In the genomic region with DNA sequence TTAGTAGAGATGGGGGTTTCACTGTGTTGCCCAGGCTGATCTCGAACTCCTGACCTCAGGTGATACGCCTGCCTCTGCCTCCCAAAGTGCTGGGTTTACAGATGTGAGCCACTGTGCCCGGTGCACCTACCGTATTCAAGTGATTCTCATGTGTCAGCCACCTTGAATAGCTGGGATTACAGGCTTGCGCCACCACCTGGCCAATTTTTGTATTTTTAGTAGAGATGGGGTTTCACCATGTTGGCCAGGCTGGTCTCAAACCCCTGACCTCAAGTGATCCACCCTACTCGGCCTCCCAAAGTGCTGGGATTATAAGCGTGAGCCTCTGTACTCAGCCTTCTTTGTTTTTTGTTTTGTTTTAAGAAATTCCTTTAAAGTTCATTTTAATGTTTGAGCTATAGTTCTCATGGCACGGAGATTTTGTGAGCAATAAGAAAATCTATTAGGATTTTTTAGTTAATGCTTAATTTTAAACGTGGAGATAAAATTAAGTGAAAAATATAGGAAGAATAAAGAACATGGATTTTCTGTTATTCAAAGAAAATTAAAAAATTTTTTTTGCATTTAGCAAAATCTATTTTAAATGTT, we compare ENCODE assay signal across 9 cellular contexts.
A peak's percentile ranks its signal among the peaks of the same experiment; 100 is the strongest.
DNase-seq lines count a peak whose midpoint lies in the region; ATAC-seq, FAIRE-seq and TF ChIP-seq lines count a peak whose summit lies in the region.
"Had no signal": no experiment of that assay in that cellular context is flagged by ENCODE, and none has a peak within 500 bp of the region (broad histone marks: within the 10 kb centered on the region; RNA-seq: fewer than 3 reads in every experiment).

No MANE protein-coding gene starts in this region.

- H3K4me1 Mint-ChIP-seq in activated CD8-positive, alpha-beta T cell treated with anti-CD3 and anti-CD28 coated beads, Interleukin-2, amount 10 ng/mL, durations not matched to agents 7 days and 5 days (ENCODE audit: low read depth) = peaks cover 15% of the 10 kb centered on the region

- no peak overlapping the region for H2AFZ ChIP-seq in smooth muscle cell (ENCODE audit: low read depth)

- peak; percentile 76 for FAIRE-seq in GM18507 (lab: Jason Lieb, UNC)

- TF ChIP-seq CTCF in LNCaP clone FGC (IDR thresholded peaks at IDR 0.05; ENCODE audit: control insufficient read depth, extremely low read depth, insufficient read depth) (peak; percentile 28; the same call in 1 of the 2 replicates), fibroblast of villous mesenchyme (IDR thresholded peaks at IDR 0.05; ENCODE audit: insufficient read depth, low read depth, low read length) (peak; percentile 54), smooth muscle cell (IDR thresholded peaks at IDR 0.05; ENCODE audit: borderline replicate concordance, insufficient read depth, poor library complexity, severe bottlenecking) (peak; percentile 49)

- WGBS in smooth muscle cell (ENCODE audit: low lambda C conversion rate) = 70% methylated on average over 9 of the region's 9 CpGs

- H3K36me3 Mint-ChIP-seq in activated CD8-positive, alpha-beta T cell treated with anti-CD3 and anti-CD28 coated beads, Interleukin-2, amount 10 ng/mL, durations not matched to agents 7 days and 5 days (ENCODE audit: low read depth) = no peaks in the 10 kb centered on the region

- H3K9me3 Mint-ChIP-seq in activated CD8-positive, alpha-beta T cell treated with anti-CD3 and anti-CD28 coated beads, Interleukin-2, amount 10 ng/mL, durations not matched to agents 7 days and 5 days (ENCODE audit: insufficient read depth) = no peaks in the 10 kb centered on the region

- H3K27me3 Mint-ChIP-seq in activated CD8-positive, alpha-beta T cell treated with anti-CD3 and anti-CD28 coated beads, Interleukin-2, amount 10 ng/mL, durations not matched to agents 7 days and 5 days (ENCODE audit: low read depth) = no peaks in the 10 kb centered on the region

- no peak overlapping the region for H3K9ac ChIP-seq in smooth muscle cell (ENCODE audit: low read depth)

- H3K27ac ChIP-seq in smooth muscle cell (ENCODE audit: low read depth) = no peak overlapping the region

- peak; percentile 63 for ATAC-seq in activated CD8-positive, alpha-beta T cell treated with anti-CD3 and anti-CD28 coated beads, Interleukin-2, amount 10 ng/mL, durations not matched to agents 7 days and 5 days

- H3F3A ChIP-seq in smooth muscle cell (ENCODE audit: low read depth) = no peaks in the 10 kb centered on the region

- H3K4me1 ChIP-seq in smooth muscle cell (ENCODE audit: low read depth) = no peaks in the 10 kb centered on the region

- no peaks in the 10 kb centered on the region for H3K27me3 ChIP-seq in smooth muscle cell (ENCODE audit: low read depth)

- no peaks in the 10 kb centered on the region for H4K20me1 ChIP-seq in smooth muscle cell (ENCODE audit: low read depth)

- DNase-seq in ACHN (peak; percentile 54), GM18507 (ENCODE audit: extremely low spot score, insufficient read length, low read depth) (no peak), LNCaP clone FGC (ENCODE audit: low read depth) (peak; percentile 15), fibroblast of villous mesenchyme (ENCODE audit: low read depth) (peak; percentile 50), smooth muscle cell (lab: John Stamatoyannopoulos, UW; ENCODE audit: unreplicated experiment) (no peak), HuH-7.5 (ENCODE audit: low spot score) (no peak), NCI-H226 (no peak)
- peak; percentile 61 for DNase-seq in activated CD8-positive, alpha-beta T cell treated with anti-CD3 and anti-CD28 coated beads, Interleukin-2, amount 10 ng/mL, durations not matched to agents 7 days and 5 days

- no peak overlapping the region for H3K27ac Mint-ChIP-seq in activated CD8-positive, alpha-beta T cell treated with anti-CD3 and anti-CD28 coated beads, Interleukin-2, amount 10 ng/mL, durations not matched to agents 7 days and 5 days

- CTCF ChIA-PET in activated CD8-positive, alpha-beta T cell treated with anti-CD3 and anti-CD28 coated beads, Interleukin-2, amount 10 ng/mL, durations not matched to agents 7 days and 5 days (lab: Charles Lee) = interaction anchor here (0.6 to 5.0 kb wide), 23 partner anchors 9 to 373 kb away, joined by 3 to 79 read pairs (median 5); a partner anchor contains a TSS

- no peaks in the 10 kb centered on the region for H3K79me2 ChIP-seq in smooth muscle cell (ENCODE audit: low read depth)

- in situ Hi-C loops in ACHN (cut with HindIII; ENCODE audit: low pct_ligation_motif_present, low pct_unique_long_range_greater_than_20kb, low sequenced_read_pairs) = no loop called here

- no peaks in the 10 kb centered on the region for H3K36me3 ChIP-seq in smooth muscle cell (ENCODE audit: low read depth)

- POLR2A ChIA-PET in activated CD8-positive, alpha-beta T cell treated with anti-CD3 and anti-CD28 coated beads, Interleukin-2, amount 10 ng/mL, durations not matched to agents 7 days and 5 days (lab: Charles Lee) = interaction anchor here (2.0 kb wide), 1 partner anchor 243 kb away, joined by 6 read pairs; a partner anchor contains a TSS

- no peak overlapping the region for H3K4me3 ChIP-seq in LNCaP clone FGC (ENCODE audit: low read depth, low read length)
- H3K4me3 ChIP-seq in fibroblast of villous mesenchyme (ENCODE audit: low read depth, low read length) = no peak overlapping the region
- H3K4me3 ChIP-seq in smooth muscle cell = no peak overlapping the region
- H3K4me3 ChIP-seq: HAP-1 had no signal

- H3K4me3 Mint-ChIP-seq in activated CD8-positive, alpha-beta T cell treated with anti-CD3 and anti-CD28 coated beads, Interleukin-2, amount 10 ng/mL, durations not matched to agents 7 days and 5 days = no peak overlapping the region

- H3K4me2 ChIP-seq in smooth muscle cell = no peak overlapping the region

- H3K9me3 ChIP-seq in smooth muscle cell (replicated peaks; ENCODE audit: low read depth) = no peaks in the 10 kb centered on the region

Comparison
In these comparisons a context has a peak if more than half of its experiments do, and no peak if none do; other contexts are left out.
1. DNase-seq: peak in ACHN (single experiment), LNCaP clone FGC (single experiment), activated CD8-positive, alpha-beta T cell treated with anti-CD3 and anti-CD28 coated beads, Interleukin-2, amount 10 ng/mL, durations not matched to agents 7 days and 5 days (single experiment) and fibroblast of villous mesenchyme (single experiment); none in GM18507 (single experiment), smooth muscle cell (single experiment), HuH-7.5 (single experiment) and NCI-H226 (single experiment).
2. Peak in every context shown above with its lines, with median percentiles within 50 percentile points of each other: CTCF ChIP-seq.